In genomic region chr12:6820171-6820570, GRCh38 we compare ENCODE assay signal across 23 cellular contexts. TPM values are rescaled to one million over a fixed set of nuclear protein-coding genes. Genes with fewer than 3 reads are reported as not detected.
DNase-seq lines count a peak whose midpoint lies in the region; ATAC-seq and TF ChIP-seq lines count a peak whose summit lies in the region.
"Had no signal": no experiment of that assay in that cellular context is flagged by ENCODE, and none has a peak within 500 bp of the region (broad histone marks: within the 10 kb centered on the region; RNA-seq: fewer than 3 reads in every experiment).

No MANE protein-coding gene starts in this region.

- no peaks in the 10 kb centered on the region for H3K9me3 ChIP-seq in SK-N-SH
- H3K9me3 ChIP-seq: esophagus squamous epithelium, neutrophil, SJSA1, tibial artery had no signal

- H4K20me1 ChIP-seq in SK-N-SH (ENCODE audit: insufficient read depth) = no peaks in the 10 kb centered on the region

- H3K9me3 Mint-ChIP-seq in HFFc6 = no peaks in the 10 kb centered on the region
- H3K9me3 Mint-ChIP-seq: activated CD4-positive, alpha-beta T cell treated with anti-CD3 and anti-CD28 coated beads, Interleukin-2, amount 10 ng/mL, durations not matched to agents 7 days and 5 days; activated naive CD4-positive, alpha-beta T cell treated with anti-CD3 and anti-CD28 coated beads, Interleukin-2, amount 50 U/mL, for 72 hours had no signal

- no peak for TF ChIP-seq EP300 in SK-N-SH (IDR thresholded peaks at IDR 0.05; ENCODE audit: borderline replicate concordance in 1 of 2, low read depth in 1 of 2, low read length in 1 of 2)

- POLR2A ChIA-PET in SK-N-SH (lab: Yijun Ruan, JAX) = interaction anchor here (1.0 to 2.8 kb wide), 4 partner anchors 10 to 131 kb away, joined by 3 to 19 read pairs (median 7); partner anchors contain the start of genes CDCA3, PTMS, USP5 and ZNF384

- CTCF ChIA-PET in SK-N-SH (lab: Yijun Ruan, JAX) = interaction anchor here (0.8 to 12.7 kb wide), 6 partner anchors 15 to 206 kb away, joined by 3 to 246 read pairs (median 34); partner anchors contain the start of genes MLF2 and SPSB2

- H3K36me3 ChIP-seq in SK-N-SH (replicated peaks in 1 of 2; ENCODE audit: control insufficient read depth in 1 of 2, insufficient read depth in 2 of 2, low read length in 1 of 2) (no peaks in the 10 kb centered on the region), mesendoderm (ENCODE audit: control insufficient read depth, insufficient read depth, low read length) (no peaks in the 10 kb centered on the region)
- H3K36me3 ChIP-seq: esophagus squamous epithelium, neutrophil, SJSA1, tibial artery had no signal

- H3K36me3 Mint-ChIP-seq in HFFc6 (ENCODE audit: low read depth) = peaks cover 5% of the 10 kb centered on the region

- H2AFZ ChIP-seq in SK-N-SH (ENCODE audit: low read depth) = no peak overlapping the region

- H3K79me2 ChIP-seq in SK-N-SH (ENCODE audit: insufficient read depth) = no peaks in the 10 kb centered on the region
- no peaks in the 10 kb centered on the region for H3K79me2 ChIP-seq in mesendoderm (ENCODE audit: control insufficient read depth, insufficient read depth, low read length)

- H3K27me3 ChIP-seq in SK-N-SH (ENCODE audit: insufficient read depth) (no peaks in the 10 kb centered on the region), dorsolateral prefrontal cortex (peaks cover 0 to 6% (median 0%) of the 10 kb centered on the region in 45 donors), mesendoderm (ENCODE audit: insufficient read depth, low read length, poor library complexity) (peaks cover 2% of the 10 kb centered on the region)

- intact Hi-C loops in dorsolateral prefrontal cortex (cut with DNase I) = no loop called here

- DNase-seq in SK-N-SH (no peak), dorsolateral prefrontal cortex (peak in 1 of 10 donors; percentile 42), mesendoderm (no peak), NCI-H2196 (lab: John Stamatoyannopoulos, UW; ENCODE audit: unreplicated experiment) (no peak), HFFc6 (no peak)
- DNase-seq: 8988T; activated CD4-positive, alpha-beta T cell treated with anti-CD3 and anti-CD28 coated beads, Interleukin-2, amount 10 ng/mL, durations not matched to agents 7 days and 5 days; esophagus squamous epithelium; NCI-H510A treated with DMSO at 0.1 percent for 48 hours; NK-92 treated with Interleukin-12 subunit alpha and Interleukin-12 subunit beta, amount 100 ng/mL, for 24 hours; stimulated activated CD4-positive, alpha-beta T cell treated with anti-CD3 and anti-CD28 coated beads, Interleukin-4, amount 100 ng/mL, for 24 hours; stimulated activated naive CD8-positive, alpha-beta T cell treated with anti-CD3 and anti-CD28 coated beads, Interleukin-15, Interleukin-2, amounts not matched to agents 100 U/mL and 50 U/mL, for 24 hours; T-helper 2 cell; tibial artery had no signal

- ATAC-seq in SK-N-SH treated with all-trans-retinoic acid at 6 μM for 48 hours (no peak), HG03196 (IDR thresholded peaks at IDR 0.05; ENCODE audit: unreplicated experiment) (no peak), GM18502 (IDR thresholded peaks at IDR 0.05; ENCODE audit: poor library complexity, unreplicated experiment) (no peak)
- ATAC-seq: activated naive CD4-positive, alpha-beta T cell treated with anti-CD3 and anti-CD28 coated beads, Interleukin-2, amount 50 U/mL, for 72 hours; stimulated activated naive CD8-positive, alpha-beta T cell treated with anti-CD3 and anti-CD28 coated beads, Interleukin-15, Interleukin-2, amounts not matched to agents 100 U/mL and 50 U/mL, for 24 hours had no signal

- H3K4ac ChIP-seq in mesendoderm (ENCODE audit: low read depth, low read length) = no peak overlapping the region

- H4K8ac ChIP-seq in mesendoderm (ENCODE audit: low read depth, low read length) = no peak overlapping the region

- H3K27me3 Mint-ChIP-seq in HFFc6 (ENCODE audit: insufficient read depth) = peaks cover 50% of the 10 kb centered on the region

- H3K4me3 ChIP-seq in SK-N-SH (ENCODE audit: low read depth in 2 of 2, low read length in 1 of 2) (no peak overlapping the region), dorsolateral prefrontal cortex (peak overlapping the region in 1 of 59 donors; percentile 75), mesendoderm (ENCODE audit: low read length) (no peak overlapping the region)
- H3K4me3 ChIP-seq: esophagus squamous epithelium, SJSA1, tibial artery had no signal

- 55% methylated on average over 3 of the region's 5 CpGs for WGBS in SK-N-SH (ENCODE audit: low lambda C conversion rate)
- WGBS in mesendoderm (ENCODE audit: extremely low coverage, insufficient coverage, low lambda C conversion rate) = no CpG with 5 or more reads among the region's 5 CpGs

- no peak overlapping the region for H4K5ac ChIP-seq in mesendoderm (ENCODE audit: low read length)

- TF ChIP-seq RAD21 in SK-N-SH (IDR thresholded peaks at IDR 0.05; ENCODE audit: low read length) = no peak

- H2BK120ac ChIP-seq in mesendoderm (ENCODE audit: low read depth, low read length) = no peak overlapping the region

- H3K4me2 ChIP-seq in SK-N-SH (0 out of 2 replicates have a peak overlapping the region, but pooled peaks have one; percentile 95), mesendoderm (ENCODE audit: low read length) (no peak overlapping the region)

- no peaks in the 10 kb centered on the region for H3K9me2 ChIP-seq in SK-N-SH

- H3K23ac ChIP-seq in mesendoderm (ENCODE audit: low read length) = peak overlapping the region; percentile 33

- H2AK5ac ChIP-seq in mesendoderm (ENCODE audit: low read length) = no peak overlapping the region

- TF ChIP-seq CTCF in SK-N-SH (IDR thresholded peaks at IDR 0.05) = no peak
- TF ChIP-seq CTCF in dorsolateral prefrontal cortex (IDR thresholded peaks at IDR 0.05 in 54 of 56, conservative IDR thresholded peaks at IDR 0.05 in 2 of 56; ENCODE audit: low read depth in 1 of 56, partially characterized antibody in 56 of 56) = no peak
- TF ChIP-seq CTCF in HFFc6 (IDR thresholded peaks at IDR 0.05) = no peak

- H3K79me1 ChIP-seq in mesendoderm (ENCODE audit: low read length) = no peaks in the 10 kb centered on the region

- H3K56ac ChIP-seq in mesendoderm (ENCODE audit: low read length) = no peak overlapping the region

- H2BK5ac ChIP-seq in mesendoderm (ENCODE audit: low read length) = no peak overlapping the region

- H3K27ac ChIP-seq in SK-N-SH (ENCODE audit: low read depth in 2 of 2, low read length in 1 of 2) (peak overlapping the region in 1 of 2 experiments; percentile 61; a peak in 1 of 4 replicates), dorsolateral prefrontal cortex (peak overlapping the region in 45 of 59 donors; percentile 1 to 98 (median 57)), mesendoderm (ENCODE audit: low read depth, low read length) (no peak overlapping the region)
- H3K27ac ChIP-seq: HL-60, SJSA1, tibial artery had no signal

- H3K4me1 Mint-ChIP-seq in HFFc6 (ENCODE audit: low read depth) = peaks cover 43% of the 10 kb centered on the region

- no peak overlapping the region for H3K4me3 Mint-ChIP-seq in HFFc6
- H3K4me3 Mint-ChIP-seq: activated CD4-positive, alpha-beta T cell treated with anti-CD3 and anti-CD28 coated beads, Interleukin-2, amount 10 ng/mL, durations not matched to agents 7 days and 5 days had no signal

- H3K4me1 ChIP-seq in SK-N-SH (ENCODE audit: control insufficient read depth in 1 of 2, insufficient read depth in 2 of 2, low read depth in 1 of 2, low read length in 1 of 2) (peaks cover 12 to 78% of the 10 kb centered on the region in 2 experiments; a peak in 3 of 4 replicates), mesendoderm (ENCODE audit: control insufficient read depth, low read depth, low read length) (peaks cover 9% of the 10 kb centered on the region)
- H3K4me1 ChIP-seq: SJSA1 had no signal

- H3K27ac Mint-ChIP-seq in HFFc6 = no peak overlapping the region
- H3K27ac Mint-ChIP-seq: IgD-negative memory B cell had no signal

- no peak overlapping the region for H3K18ac ChIP-seq in mesendoderm (ENCODE audit: low read length)

- no peak overlapping the region for H2BK15ac ChIP-seq in mesendoderm (replicated peaks; ENCODE audit: low read depth)

- H3K9ac ChIP-seq in SK-N-SH = no peak overlapping the region
- H3K9ac ChIP-seq in mesendoderm (ENCODE audit: low read length) = no peak overlapping the region

- no peaks in the 10 kb centered on the region for H3F3A ChIP-seq in SK-N-SH (replicated peaks; ENCODE audit: insufficient read depth)

RNA-seq across cellular contexts. Expression of gene GPR162, which starts 1.4 kb away (rescaled TPM):
- polyA plus RNA-seq in SK-N-SH (2012; rRNA removed) = 16.4 and 18.6 TPM in 2 replicates
- polyA plus RNA-seq in SK-N-SH (2012; cell fraction: cytosol; rRNA removed) = 7.0 and 10.6 TPM in 2 replicates
- 32.2 and 35.7 TPM in 2 replicates for polyA plus RNA-seq in SK-N-SH (2012; cell fraction: nucleus; rRNA removed)
- 100 to 1,000 TPM in 117 of 120 experiments, 10 to 100 TPM in 3; 49.5 to 245 (median 167) TPM for total RNA-seq in dorsolateral prefrontal cortex
- 0.28 TPM for polyA plus RNA-seq in mesendoderm (2013, experiment 1 of 2)
- 0.42 TPM for polyA plus RNA-seq in mesendoderm (2013, experiment 2 of 2)
- 1 to 10 TPM in 5 of 6 experiments, under 1 TPM in 1; 0.78 to 3.1 (median 2.6) TPM for total RNA-seq in HFFc6 (2021; fragmentation: NEBNext Ultra II Directional; extraction: Animal tissue kit (Norgen Biotek cat#: 25700))
- total RNA-seq: MCF 10A had no signal
- polyA plus RNA-seq: IgD-negative memory B cell had no signal

RNA-seq across cellular contexts. Expression of gene P3H3, which starts 8.0 kb away (rescaled TPM):
- 49.5 and 74.6 TPM in 2 replicates for polyA plus RNA-seq in SK-N-SH (2012; rRNA removed)
- 27.5 and 38.8 TPM in 2 replicates for polyA plus RNA-seq in SK-N-SH (2012; cell fraction: cytosol; rRNA removed)
- polyA plus RNA-seq in SK-N-SH (2012; cell fraction: nucleus; rRNA removed) = 144 and 192 TPM in 2 replicates
- total RNA-seq in dorsolateral prefrontal cortex = 10 to 100 TPM; 14.2 to 61.4 (median 29.3) TPM
- polyA plus RNA-seq in mesendoderm (2013, experiment 1 of 2) = 5.7 TPM
- 5.9 TPM for polyA plus RNA-seq in mesendoderm (2013, experiment 2 of 2)
- 100 to 1,000 TPM in 4 of 6 experiments, 10 to 100 TPM in 2; 94.0 to 109 (median 103) TPM for total RNA-seq in HFFc6 (2021; fragmentation: NEBNext Ultra II Directional; extraction: Animal tissue kit (Norgen Biotek cat#: 25700))
- polyA plus RNA-seq: IgD-negative memory B cell had no signal

RNA-seq across cellular contexts. Expression of gene GNB3, which starts 20.6 kb away (rescaled TPM):
- polyA plus RNA-seq in SK-N-SH (2012; rRNA removed) = 12.9 and 13.8 TPM in 2 replicates
- 1.6 and 3.0 TPM in 2 replicates for polyA plus RNA-seq in SK-N-SH (2012; cell fraction: cytosol; rRNA removed)
- polyA plus RNA-seq in SK-N-SH (2012; cell fraction: nucleus; rRNA removed) = 93.1 and 96.5 TPM in 2 replicates
- total RNA-seq in dorsolateral prefrontal cortex = 10 to 100 TPM in 110 of 120 experiments, 1 to 10 TPM in 10; 6.0 to 46.0 (median 17.9) TPM
- 1.5 TPM for polyA plus RNA-seq in mesendoderm (2013, experiment 1 of 2)
- 2.0 TPM for polyA plus RNA-seq in mesendoderm (2013, experiment 2 of 2)
- 1 to 10 TPM; 4.3 to 7.2 (median 6.3) TPM for total RNA-seq in HFFc6 (2021; fragmentation: NEBNext Ultra II Directional; extraction: Animal tissue kit (Norgen Biotek cat#: 25700))
- total RNA-seq: activated CD4-positive, alpha-beta T cell treated with anti-CD3 and anti-CD28 coated beads, Interleukin-2, amount 10 ng/mL, durations not matched to agents 7 days and 5 days; MCF 10A; SJSA1 had no signal
- polyA plus RNA-seq: IgD-negative memory B cell had no signal

RNA-seq across cellular contexts. Expression of gene CD4, which starts 30.8 kb away (rescaled TPM):
- 0.02 TPM in 1 of 2 replicates, not detected in the other for polyA plus RNA-seq in SK-N-SH (2012; rRNA removed)
- 0.01 TPM in 2 replicates for polyA plus RNA-seq in SK-N-SH (2012; cell fraction: cytosol; rRNA removed)
- not detected in 2 replicates for polyA plus RNA-seq in SK-N-SH (2012; cell fraction: nucleus; rRNA removed)
- total RNA-seq in dorsolateral prefrontal cortex = 10 to 100 TPM in 62 of 120 experiments, 1 to 10 TPM in 58; 5.0 to 28.8 (median 10.1) TPM
- polyA plus RNA-seq in mesendoderm (2013, experiment 1 of 2) = 0.42 TPM
- 0.49 TPM for polyA plus RNA-seq in mesendoderm (2013, experiment 2 of 2)
- total RNA-seq in HFFc6 (2021; fragmentation: NEBNext Ultra II Directional; extraction: Animal tissue kit (Norgen Biotek cat#: 25700)) = under 1 TPM in 3 of 6 experiments, not detected in 3; 0.11 to 0.25 (median 0.11) TPM
- total RNA-seq: MCF 10A, SJSA1 had no signal

RNA-seq across cellular contexts. Expression of gene CDCA3, which starts 30.9 kb away (rescaled TPM):
- 33.0 and 34.0 TPM in 2 replicates for polyA plus RNA-seq in SK-N-SH (2012; rRNA removed)
- 18.8 and 25.0 TPM in 2 replicates for polyA plus RNA-seq in SK-N-SH (2012; cell fraction: cytosol; rRNA removed)
- polyA plus RNA-seq in SK-N-SH (2012; cell fraction: nucleus; rRNA removed) = 49.3 and 55.0 TPM in 2 replicates
- total RNA-seq in dorsolateral prefrontal cortex = 1 to 10 TPM in 109 of 120 experiments, under 1 TPM in 11; 0.58 to 4.1 (median 1.9) TPM
- 80.7 TPM for polyA plus RNA-seq in mesendoderm (2013, experiment 1 of 2)
- 79.7 TPM for polyA plus RNA-seq in mesendoderm (2013, experiment 2 of 2)
- 10 to 100 TPM; 24.0 to 62.5 (median 56.3) TPM for total RNA-seq in HFFc6 (2021; fragmentation: NEBNext Ultra II Directional; extraction: Animal tissue kit (Norgen Biotek cat#: 25700))

Comparison
In these comparisons a context has a peak if more than half of its experiments do, and no peak if none do; other contexts are left out.
1. RNA of gene GPR162, which starts 1.4 kb away (total RNA-seq): 49.5 to 245 TPM in dorsolateral prefrontal cortex; 0.78 to 3.1 TPM in HFFc6; every median in the first group is over 10 times any median in the second.